Comparison of ENCODE assay signal across 8 cellular contexts in the genomic region with DNA sequence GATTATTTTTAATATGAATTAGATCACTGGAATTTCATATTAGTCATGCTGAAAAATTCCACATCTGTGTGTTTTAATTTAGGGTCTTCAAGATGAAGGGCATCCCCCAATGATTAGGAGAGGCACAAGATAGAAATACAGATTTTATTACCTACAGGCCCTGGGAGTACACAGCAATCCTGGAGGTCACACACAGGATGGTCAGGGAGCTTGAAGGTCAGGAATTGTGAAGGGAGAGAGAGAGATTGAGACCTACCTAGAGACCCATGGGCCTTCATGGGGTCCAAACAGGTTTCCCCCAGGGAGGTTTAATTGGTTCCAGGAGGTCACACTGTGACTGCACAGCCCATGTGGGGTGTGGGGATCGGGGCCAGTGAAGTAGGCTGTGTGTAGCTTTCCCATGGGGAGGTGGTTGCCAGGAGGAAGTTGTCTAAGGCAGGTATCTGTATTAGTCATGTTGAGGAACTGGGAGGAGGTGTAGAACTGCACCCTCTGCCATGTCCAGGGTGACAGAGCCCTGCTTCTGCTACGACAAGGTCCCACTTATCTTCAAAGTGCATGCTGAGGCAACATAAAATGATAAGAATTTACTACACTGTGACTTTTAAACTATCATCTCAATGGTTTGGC. TPM values are rescaled to one million over a fixed set of nuclear protein-coding genes. Genes with fewer than 3 reads are reported as not detected.
DNase-seq lines count a peak whose midpoint lies in the region; ATAC-seq, FAIRE-seq and TF ChIP-seq lines count a peak whose summit lies in the region.

No MANE protein-coding gene starts in this region.

- H3K4me1 ChIP-seq in ACC112 (ENCODE audit: control insufficient read depth, insufficient read depth, low read length, unreplicated experiment) (peaks cover 53% of the 10 kb centered on the region), K562 (replicated peaks in 1 of 2; ENCODE audit: control insufficient read depth in 2 of 2, insufficient read depth in 2 of 2, low read length in 2 of 2) (peaks cover 19 to 61% of the 10 kb centered on the region in 2 experiments), upper lobe of right lung (peaks cover 20% of the 10 kb centered on the region), suprapubic skin (peaks cover 52% of the 10 kb centered on the region)

- peak; percentile 91 for ATAC-seq in GM19395 (IDR thresholded peaks at IDR 0.05; ENCODE audit: unreplicated experiment)
- peak; percentile 87 for ATAC-seq in HG03196 (IDR thresholded peaks at IDR 0.05; ENCODE audit: unreplicated experiment)
- peak; percentile 89 for ATAC-seq in K562
- ATAC-seq in upper lobe of right lung: peak; percentile 43

- 7% methylated on average over 2 of the region's 2 CpGs for WGBS in K562 (ENCODE audit: insufficient coverage, low coverage, missing lambda C conversion rate)
- WGBS in suprapubic skin: 61% methylated on average over 2 of the region's 2 CpGs

- TF ChIP-seq POLR2A in K562 (conservative IDR thresholded peaks at IDR 0.05) (0 out of 2 replicates have a peak, but pooled peaks have one; percentile 35), suprapubic skin (IDR thresholded peaks at IDR 0.05) (no peak)

- H3K4me3 ChIP-seq in ACC112 (ENCODE audit: low read depth, low read length) (peak overlapping the region; percentile 47; the same call in 1 of the 2 replicates), K562 (no peak overlapping the region), upper lobe of right lung (no peak overlapping the region), suprapubic skin (no peak overlapping the region)

- H3K27ac ChIP-seq in ACC112 (ENCODE audit: low read depth, low read length) (peak overlapping the region; percentile 58), K562 (ENCODE audit: extremely low read depth, low read depth, low read length) (peak overlapping the region; percentile 64), upper lobe of right lung (no peak overlapping the region), suprapubic skin (no peak overlapping the region)

- POLR2A ChIA-PET in K562 (lab: Yijun Ruan, JAX): interaction anchor here (0.6 to 14.5 kb wide), 5 partner anchors 5 to 380 kb away, joined by 3 to 149 read pairs (median 5); no protein-coding TSS in a partner anchor

- CTCF ChIA-PET in K562 (lab: Yijun Ruan, JAX; ENCODE audit: low intra/inter-chr PET ratio): no interaction called here

- BruUV-seq in K562 (replicated peaks; lab: Mats Ljungman, UMichigan): no TSS peak

- peaks cover 7% of the 10 kb centered on the region; the same call in 1 of the 2 replicates for H4K20me1 ChIP-seq in K562 (replicated peaks; ENCODE audit: control insufficient read depth, insufficient read depth, low read length)

- TF ChIP-seq EP300 in K562 (IDR thresholded peaks at IDR 0.05; ENCODE audit: low read length) (peak; percentile 84), suprapubic skin (IDR thresholded peaks at IDR 0.05) (no peak)

- intact Hi-C loops in K562 (cut with micrococcal nuclease): loop anchor here (2.0 kb wide), 1 partner anchor 19 kb away; no protein-coding TSS in a partner anchor
- intact Hi-C loops in upper lobe of right lung (cut with DNase I): no loop called here

- peak overlapping the region; percentile 39 to 54; a peak in 3 of 4 replicates for H3K9ac ChIP-seq in K562 (ENCODE audit: insufficient read depth in 1 of 2, low read depth in 2 of 2, low read length in 2 of 2)

- peak; percentile 95 for FAIRE-seq in K562 (lab: Jason Lieb, UNC)

- no peak overlapping the region for H2AFZ ChIP-seq in ACC112 (ENCODE audit: low read length, unreplicated experiment)
- no peak overlapping the region for H2AFZ ChIP-seq in K562 (ENCODE audit: low read depth, low read length)

- in situ Hi-C loops in K562 (cut with MboI): no loop called here

- no peaks in the 10 kb centered on the region for H3K27me3 ChIP-seq in ACC112 (ENCODE audit: insufficient read depth, low read length)
- H3K27me3 ChIP-seq in K562 (ENCODE audit: control insufficient read depth in 2 of 2, insufficient read depth in 2 of 2, low read length in 2 of 2): no peaks in the 10 kb centered on the region
- H3K27me3 ChIP-seq in upper lobe of right lung: no peaks in the 10 kb centered on the region
- H3K27me3 ChIP-seq in suprapubic skin: no peaks in the 10 kb centered on the region

- H3K36me3 ChIP-seq in ACC112 (ENCODE audit: insufficient read depth, low read length): no peaks in the 10 kb centered on the region
- peaks cover 8% of the 10 kb centered on the region for H3K36me3 ChIP-seq in K562 (ENCODE audit: control insufficient read depth, insufficient read depth, low read length)
- no peaks in the 10 kb centered on the region for H3K36me3 ChIP-seq in upper lobe of right lung
- no peaks in the 10 kb centered on the region for H3K36me3 ChIP-seq in suprapubic skin

- 0 out of 4 replicates have a peak, but pooled peaks of 1 of the 2 experiments have one; percentile 16 for TF ChIP-seq RAD21 in K562 (CRISPR knock-in tag; conservative IDR thresholded peaks at IDR 0.05 in 1 of 2, IDR thresholded peaks at IDR 0.05 in 1 of 2)

- peaks cover 84% of the 10 kb centered on the region for H3K79me2 ChIP-seq in ACC112 (ENCODE audit: control insufficient read depth, insufficient read depth, low read length, unreplicated experiment)
- H3K79me2 ChIP-seq in K562 (ENCODE audit: control insufficient read depth, insufficient read depth, low read length): peaks cover 99% of the 10 kb centered on the region

- no peak for TF ChIP-seq CTCF in K562 (IDR thresholded peaks at IDR 0.05 in 2 of 3, conservative IDR thresholded peaks at IDR 0.05 in 1 of 3; ENCODE audit: insufficient read depth in 2 of 3, low read depth in 1 of 3, low read length in 3 of 3)
- no peak for TF ChIP-seq CTCF in upper lobe of right lung (IDR thresholded peaks at IDR 0.05)
- TF ChIP-seq CTCF in suprapubic skin (IDR thresholded peaks at IDR 0.05): no peak

- H3K9me3 ChIP-seq in K562 (replicated peaks; ENCODE audit: control insufficient read depth, insufficient read depth, low read depth, low read length) (no peaks in the 10 kb centered on the region), upper lobe of right lung (no peaks in the 10 kb centered on the region), suprapubic skin (no peaks in the 10 kb centered on the region)

- DNase-seq in K562 (ENCODE audit: extremely low read depth in 1 of 4, low spot score in 3 of 4) (peak; percentile 50 to 91 (median 66)), upper lobe of right lung (no peak), suprapubic skin (ENCODE audit: low spot score in 2 of 2) (no peak), NCI-H2081 treated with DMSO at 0.1 percent for 48 hours (lab: John Stamatoyannopoulos, UW) (no peak)
- DNase-seq in stimulated activated CD4-positive, alpha-beta T cell treated with anti-CD3 and anti-CD28 coated beads, Interleukin-2, amount 100 ng/mL, for 24 hours: no peak

- peak overlapping the region; percentile 76 for H3K4me2 ChIP-seq in K562 (ENCODE audit: insufficient read depth, low read length)

- H3K9me1 ChIP-seq in K562 (ENCODE audit: control insufficient read depth, insufficient read depth, low read length): no peaks in the 10 kb centered on the region

TF ChIP-seq in K562, 482 proteins besides CTCF, POLR2A, EP300 and RAD21 (continues in another document):
- TF ChIP-seq NRF1 (conservative IDR thresholded peaks at IDR 0.05 in 1 of 2, IDR thresholded peaks at IDR 0.05 in 1 of 2): peak in 1 of 2 experiments; percentile 37; a peak in 1 of 4 replicates
- no peak for TF ChIP-seq ZNF197 (CRISPR knock-in tag; IDR thresholded peaks at IDR 0.05; ENCODE audit: low read depth)
- no peak for TF ChIP-seq FOXJ3 (CRISPR knock-in tag; IDR thresholded peaks at IDR 0.05)
- TF ChIP-seq FUS (optimal IDR thresholded peaks at IDR 0.05; ENCODE audit: low read depth, low read length): no peak
- peak; percentile 80 for TF ChIP-seq TEAD4 (IDR thresholded peaks at IDR 0.05; ENCODE audit: low read length)
- no peak for TF ChIP-seq TEAD4 (CRISPR knock-in tag; IDR thresholded peaks at IDR 0.05; ENCODE audit: borderline replicate concordance)
- TF ChIP-seq NCOA1 (IDR thresholded peaks at IDR 0.05; ENCODE audit: low read depth): 0 out of 2 replicates have a peak, but pooled peaks have one; percentile 36
- TF ChIP-seq ZNF668 (CRISPR knock-in tag; IDR thresholded peaks at IDR 0.05): no peak

RNA-seq across cellular contexts. Expression of gene SNX9, which starts 18.3 kb away (rescaled TPM):
- 38.7 and 52.0 TPM in 2 replicates for total RNA-seq in K562 (2011; cell fraction: chromatin; rRNA removed; ENCODE audit: low replicate concordance)
- total RNA-seq in K562 (2011; cell fraction: nucleolus; rRNA removed): 23.3 and 24.7 TPM in 2 replicates
- total RNA-seq in K562 (2011; cell fraction: nucleoplasm; rRNA removed): 28.7 and 31.5 TPM in 2 replicates
- 57.1 and 64.3 TPM in 2 replicates for total RNA-seq in K562 (2014; rRNA removed)
- 52.8 and 59.8 TPM in 2 replicates for total RNA-seq in K562 (2014; rRNA removed; fragmentation: Illumina TruSeq; extraction: Trizol)
- total RNA-seq in K562 (2015; rRNA removed; fragmentation: Illumina TruSeq; extraction: Trizol): 45.2 and 48.1 TPM in 2 replicates
- total RNA-seq in K562 (2021): 66.8 and 72.2 TPM in 2 replicates
- polyA plus RNA-seq in K562 (2011; rRNA removed): 63.6 and 80.2 TPM in 2 replicates
- 35.7 and 42.0 TPM in 2 replicates for polyA plus RNA-seq in K562 (2011; cell fraction: cytosol; rRNA removed)
- polyA plus RNA-seq in K562 (2011; cell fraction: nucleus; rRNA removed): 56.0 and 61.8 TPM in 2 replicates
- polyA plus RNA-seq in K562 (2012): 38.3 and 43.4 TPM in 2 replicates
- 79.5 and 81.7 TPM in 2 replicates for polyA plus RNA-seq in K562 (2014; fragmentation: Illumina TruSeq; extraction: Trizol)
- polyA plus RNA-seq in K562 (2014; fragmentation: Nextera tagmentation; extraction: Ambion mirVana): 1 to 10 TPM; 6.0 to 7.3 TPM
- polyA plus RNA-seq in K562 (2014; rRNA removed): 61.3 and 70.0 TPM in 2 replicates
- 59.7 and 63.7 TPM in 2 replicates for polyA minus RNA-seq in K562 (2011; rRNA and poly(A)+ RNA removed)
- 28.7 and 35.8 TPM in 2 replicates for polyA minus RNA-seq in K562 (2011; cell fraction: cytosol; rRNA and poly(A)+ RNA removed)
- 21.7 and 34.3 TPM in 2 replicates for polyA minus RNA-seq in K562 (2011; cell fraction: nucleus; rRNA and poly(A)+ RNA removed)
- total RNA-seq in upper lobe of right lung: 25.0 TPM
- total RNA-seq in suprapubic skin: 10 to 100 TPM; 30.4 to 44.2 (median 35.8) TPM

Comparison
In these comparisons a context has a peak if more than half of its experiments do, and no peak if none do; other contexts are left out.
1. H3K27ac ChIP-seq: peak in ACC112 (single experiment) and K562 (single experiment); none in upper lobe of right lung (single experiment) and suprapubic skin (single experiment).
2. DNase-seq: peak in K562 (4 of 4); none in upper lobe of right lung (single experiment), suprapubic skin (0 of 2), NCI-H2081 treated with DMSO at 0.1 percent for 48 hours (single experiment) and stimulated activated CD4-positive, alpha-beta T cell treated with anti-CD3 and anti-CD28 coated beads, Interleukin-2, amount 100 ng/mL, for 24 hours (0 of 2).
3. Peak in every context shown above with its lines, with median percentiles within 50 percentile points of each other: ATAC-seq.